In the genomic region with DNA sequence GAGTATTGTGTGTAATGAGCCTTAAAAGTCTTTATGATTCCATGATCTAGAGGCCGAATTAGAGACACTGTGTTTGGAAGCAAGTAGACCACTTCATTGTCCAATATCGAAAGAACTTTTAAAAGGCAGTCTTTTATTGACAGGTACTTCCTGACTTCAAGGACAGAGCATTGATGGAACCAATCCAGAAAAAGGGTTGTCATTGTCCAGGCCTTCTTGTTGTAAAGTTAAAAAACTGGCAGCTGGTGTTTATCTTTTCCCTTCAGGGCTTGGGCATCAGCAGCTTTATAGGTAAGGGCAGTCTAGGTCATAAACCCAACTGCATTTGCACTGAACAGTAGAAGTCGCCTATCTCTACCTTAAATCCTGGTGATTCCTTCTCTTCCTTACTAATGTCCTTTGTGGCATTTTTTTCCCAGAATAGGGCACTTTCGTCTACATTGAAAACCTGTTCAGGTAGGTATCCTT, we compare ENCODE assay signal across 20 cellular contexts.
DNase-seq lines count a peak whose midpoint lies in the region; ATAC-seq and TF ChIP-seq lines count a peak whose summit lies in the region.
"Had no signal": no experiment of that assay in that cellular context is flagged by ENCODE, and none has a peak within 500 bp of the region (broad histone marks: within the 10 kb centered on the region; RNA-seq: fewer than 3 reads in every experiment).

No MANE protein-coding gene starts in this region.

- WGBS in adrenal gland, 4 donors, result 77 to 83% (median 80%) methylated on average over 4 of the region's 4 CpGs

- TF ChIP-seq CTCF in CD8-positive, alpha-beta T cell (IDR thresholded peaks at IDR 0.05), result no peak
- TF ChIP-seq CTCF in adrenal gland (IDR thresholded peaks at IDR 0.05), result no peak

- intact Hi-C loops in CD8-positive, alpha-beta T cell (cut with DNase I, micrococcal nuclease), result no loop called here
- intact Hi-C loops in left colon (cut with DNase I, micrococcal nuclease), result no loop called here
- intact Hi-C loops in adrenal gland (cut with DNase I), result no loop called here

- no peaks in the 10 kb centered on the region for H3K9me3 Mint-ChIP-seq in T-helper 2 cell treated with Interferon-gamma antibody and Interleukin-4, amounts not matched to agents 5 μg/mL and 100 μg/mL, for 36 hours
- H3K9me3 Mint-ChIP-seq in CD8-positive, alpha-beta T cell, result no peaks in the 10 kb centered on the region
- H3K9me3 Mint-ChIP-seq: effector memory CD8-positive, alpha-beta T cell; mesothelial cell of epicardium had no signal

- no peak overlapping the region for H3K4me3 ChIP-seq in CD8-positive, alpha-beta T cell (ENCODE audit: low read depth, low read length)
- H3K4me3 ChIP-seq in adrenal gland, result no peak overlapping the region
- H3K4me3 ChIP-seq: hepatocyte, right atrium auricular region, SK-N-MC had no signal

- H3K27ac ChIP-seq in CD8-positive, alpha-beta T cell (ENCODE audit: low read depth, low read length), result no peak overlapping the region
- H3K27ac ChIP-seq in adrenal gland, result no peak overlapping the region
- H3K27ac ChIP-seq: hepatocyte, neutrophil, right atrium auricular region, SK-N-MC had no signal

- CTCF ChIA-PET in CD8-positive, alpha-beta T cell (lab: Charles Lee), result no interaction called here

- H3K4me3 Mint-ChIP-seq in T-helper 2 cell treated with Interferon-gamma antibody and Interleukin-4, amounts not matched to agents 5 μg/mL and 100 μg/mL, for 36 hours, result peak overlapping the region; percentile 77
- H3K4me3 Mint-ChIP-seq in CD8-positive, alpha-beta T cell, result peak overlapping the region; percentile 64
- peak overlapping the region; percentile 53 for H3K4me3 Mint-ChIP-seq in T-helper 17 cell
- H3K4me3 Mint-ChIP-seq: effector memory CD8-positive, alpha-beta T cell; mesothelial cell of epicardium had no signal

- H3K27me3 ChIP-seq in CD8-positive, alpha-beta T cell (ENCODE audit: insufficient read depth, low read length), result no peaks in the 10 kb centered on the region
- no peaks in the 10 kb centered on the region for H3K27me3 ChIP-seq in adrenal gland
- H3K27me3 ChIP-seq: hepatocyte, neutrophil, right atrium auricular region had no signal

- H3K27me3 Mint-ChIP-seq in T-helper 2 cell treated with Interferon-gamma antibody and Interleukin-4, amounts not matched to agents 5 μg/mL and 100 μg/mL, for 36 hours (ENCODE audit: low read depth), result peaks cover 18% of the 10 kb centered on the region
- H3K27me3 Mint-ChIP-seq in CD8-positive, alpha-beta T cell (ENCODE audit: low read depth), result no peaks in the 10 kb centered on the region
- H3K27me3 Mint-ChIP-seq in T-helper 17 cell, result no peaks in the 10 kb centered on the region
- H3K27me3 Mint-ChIP-seq: effector memory CD8-positive, alpha-beta T cell had no signal

- no peaks in the 10 kb centered on the region for H3K36me3 Mint-ChIP-seq in T-helper 2 cell treated with Interferon-gamma antibody and Interleukin-4, amounts not matched to agents 5 μg/mL and 100 μg/mL, for 36 hours (ENCODE audit: low read depth)
- no peaks in the 10 kb centered on the region for H3K36me3 Mint-ChIP-seq in CD8-positive, alpha-beta T cell
- peaks cover 2% of the 10 kb centered on the region for H3K36me3 Mint-ChIP-seq in T-helper 17 cell (ENCODE audit: low read depth)

- H3K36me3 ChIP-seq in CD8-positive, alpha-beta T cell (ENCODE audit: insufficient read depth, low read length), result no peaks in the 10 kb centered on the region
- H3K36me3 ChIP-seq in adrenal gland (replicated peaks in 1 of 2), result no peaks in the 10 kb centered on the region
- H3K36me3 ChIP-seq: neutrophil, right atrium auricular region had no signal

- ATAC-seq in CD8-positive, alpha-beta T cell, result no peak
- ATAC-seq in T-helper 17 cell (no peak), left colon (peak; percentile 95)
- ATAC-seq: effector memory CD8-positive, alpha-beta T cell; PC-3 had no signal

- no peak for TF ChIP-seq POLR2A in adrenal gland (IDR thresholded peaks at IDR 0.05)

- peak overlapping the region; percentile 58 for H3K27ac Mint-ChIP-seq in T-helper 2 cell treated with Interferon-gamma antibody and Interleukin-4, amounts not matched to agents 5 μg/mL and 100 μg/mL, for 36 hours
- peak overlapping the region; percentile 67 for H3K27ac Mint-ChIP-seq in CD8-positive, alpha-beta T cell
- no peak overlapping the region for H3K27ac Mint-ChIP-seq in T-helper 17 cell
- H3K27ac Mint-ChIP-seq: effector memory CD8-positive, alpha-beta T cell; mesothelial cell of epicardium had no signal

- peaks cover 16% of the 10 kb centered on the region for H3K4me1 ChIP-seq in CD8-positive, alpha-beta T cell (ENCODE audit: insufficient read depth, low read length)
- H3K4me1 ChIP-seq in adrenal gland (replicated peaks in 1 of 2), result peaks cover 23 to 43% of the 10 kb centered on the region in 2 donors

- peaks cover 20% of the 10 kb centered on the region for H3K4me1 Mint-ChIP-seq in T-helper 2 cell treated with Interferon-gamma antibody and Interleukin-4, amounts not matched to agents 5 μg/mL and 100 μg/mL, for 36 hours (ENCODE audit: low read depth)
- peaks cover 23% of the 10 kb centered on the region for H3K4me1 Mint-ChIP-seq in CD8-positive, alpha-beta T cell (ENCODE audit: low read depth)
- peaks cover 19% of the 10 kb centered on the region for H3K4me1 Mint-ChIP-seq in T-helper 17 cell

- DNase-seq in T-helper 2 cell treated with Interferon-gamma antibody and Interleukin-4, amounts not matched to agents 5 μg/mL and 100 μg/mL, for 36 hours (ENCODE audit: low spot score), result no peak
- DNase-seq in T-helper 2 cell (no peak), T-helper 17 cell (no peak), left colon (no peak), SW480 (ENCODE audit: low spot score) (no peak), SKM-1 (lab: John Stamatoyannopoulos, UW; ENCODE audit: unreplicated experiment) (no peak), adrenal gland (no peak)
- no peak for DNase-seq in CD8-positive, alpha-beta T cell
- DNase-seq: activated CD8-positive, alpha-beta memory T cell treated with anti-CD3 and anti-CD28 coated beads for 24 hours; COR-L47; effector memory CD8-positive, alpha-beta T cell; H7; kidney; NCI-H526; PC-3 had no signal

- POLR2A ChIA-PET in CD8-positive, alpha-beta T cell (lab: Charles Lee), result no interaction called here

- no peaks in the 10 kb centered on the region for H3K9me3 ChIP-seq in CD8-positive, alpha-beta T cell (ENCODE audit: low read length)
- H3K9me3 ChIP-seq in T-helper 17 cell (ENCODE audit: control insufficient read depth, low read length, poor library complexity, severe bottlenecking), result no peaks in the 10 kb centered on the region
- no peaks in the 10 kb centered on the region for H3K9me3 ChIP-seq in adrenal gland (replicated peaks in 1 of 3)
- H3K9me3 ChIP-seq: neutrophil, right atrium auricular region had no signal
